In genomic region chr10:119309423-119309770, GRCh38 we compare ENCODE assay signal across 14 cellular contexts.
DNase-seq lines count a peak whose midpoint lies in the region; ATAC-seq and TF ChIP-seq lines count a peak whose summit lies in the region.
"Had no signal": no experiment of that assay in that cellular context is flagged by ENCODE, and none has a peak within 500 bp of the region (broad histone marks: within the 10 kb centered on the region; RNA-seq: fewer than 3 reads in every experiment).

No MANE protein-coding gene starts in this region.

- H3K4me2 ChIP-seq in BLaER1: peak overlapping the region; percentile 41; the same call in 1 of the 2 replicates

- peak; percentile 30 for ATAC-seq in GM18867 (IDR thresholded peaks at IDR 0.05; ENCODE audit: unreplicated experiment)
- ATAC-seq in HG03103 (IDR thresholded peaks at IDR 0.05; ENCODE audit: low read depth, unreplicated experiment): peak; percentile 29
- ATAC-seq in left lobe of liver: no peak
- ATAC-seq: activated CD8-positive, alpha-beta T cell treated with anti-CD3 and anti-CD28 coated beads, Interleukin-2, amount 10 ng/mL, durations not matched to agents 7 days and 5 days had no signal

- H3K36me3 ChIP-seq in BLaER1: no peaks in the 10 kb centered on the region

- H3K27ac ChIP-seq in BLaER1: no peak overlapping the region
- peak overlapping the region; percentile 5 to 12 for H3K27ac ChIP-seq in coronary artery

- H4K20me1 ChIP-seq in BLaER1: peaks cover 38% of the 10 kb centered on the region

- TF ChIP-seq CTCF in coronary artery (IDR thresholded peaks at IDR 0.05): no peak

- H3K4me3 ChIP-seq in BLaER1 (no peak overlapping the region), coronary artery (no peak overlapping the region)

- no peak overlapping the region for H3K9ac ChIP-seq in BLaER1

- DNase-seq in coronary artery (ENCODE audit: low spot score) (no peak), GDM1 (lab: John Stamatoyannopoulos, UW) (no peak), left lobe of liver (ENCODE audit: low spot score) (no peak), SW 1271 (lab: John Stamatoyannopoulos, UW) (no peak), NCI-H774 (lab: John Stamatoyannopoulos, UW) (no peak)
- DNase-seq: activated CD8-positive, alpha-beta T cell treated with anti-CD3 and anti-CD28 coated beads, Interleukin-2, amount 10 ng/mL, durations not matched to agents 7 days and 5 days; activated naive CD4-positive, alpha-beta T cell; DMS53; islet precursor cell; NCI-H1092; NCI-H446 treated with DMSO at 0.1 percent for 48 hours had no signal

- H3K27me3 ChIP-seq in BLaER1: peaks cover 51% of the 10 kb centered on the region

- peaks cover 74% of the 10 kb centered on the region for H3K4me1 ChIP-seq in BLaER1

- no peaks in the 10 kb centered on the region for H3K9me3 ChIP-seq in BLaER1
